8 cellular contexts compared by ENCODE assay signal in genomic region chr13:50910483-50910805, GRCh38. TPM values are rescaled to one million over a fixed set of nuclear protein-coding genes. Genes with fewer than 3 reads are reported as not detected.
DNase-seq lines count a peak whose midpoint lies in the region; ATAC-seq and TF ChIP-seq lines count a peak whose summit lies in the region.

No MANE protein-coding gene starts in this region.

- peak overlapping the region; percentile 81 for H3K4me3 Mint-ChIP-seq in chondrocyte (ENCODE audit: unreplicated experiment)

- peak overlapping the region; percentile 91 for H3K27ac Mint-ChIP-seq in chondrocyte (ENCODE audit: unreplicated experiment)

- ATAC-seq in left lobe of liver: peak; percentile 53

- TF ChIP-seq CTCF in chondrocyte (IDR thresholded peaks at IDR 0.05): no peak

- H3K36me3 ChIP-seq in H7 (replicated peaks; ENCODE audit: control insufficient read depth, insufficient read depth, low read length) (no peaks in the 10 kb centered on the region), NT2/D1 (ENCODE audit: insufficient read depth, insufficient read length, low read length) (no peaks in the 10 kb centered on the region)

- no peaks in the 10 kb centered on the region for H3K9me3 Mint-ChIP-seq in chondrocyte (ENCODE audit: low read depth)

- H3K27ac ChIP-seq in substantia nigra (ENCODE audit: low read depth, low read length, poor library complexity, severe bottlenecking): peak overlapping the region; percentile 82

- H3K27me3 ChIP-seq in H7 (ENCODE audit: control insufficient read depth, insufficient read depth, low read length): no peaks in the 10 kb centered on the region
- H3K27me3 ChIP-seq in NT2/D1 (ENCODE audit: insufficient read depth, insufficient read length): no peaks in the 10 kb centered on the region

- no peaks in the 10 kb centered on the region for H3K4me1 ChIP-seq in NT2/D1 (ENCODE audit: insufficient read depth, insufficient read length)

- peaks cover 40% of the 10 kb centered on the region for H3K4me1 Mint-ChIP-seq in chondrocyte (ENCODE audit: low read depth)

- H3K9me3 ChIP-seq in NT2/D1 (ENCODE audit: insufficient read depth, low read length): no peaks in the 10 kb centered on the region

- H3K4me3 ChIP-seq in H7 (ENCODE audit: insufficient read depth, low read depth, low read length): peak overlapping the region; percentile 78
- H3K4me3 ChIP-seq in NT2/D1 (ENCODE audit: insufficient read length, low read depth): peak overlapping the region; percentile 54

- DNase-seq in Caki2 (ENCODE audit: low read depth) (peak; percentile 51), H7 (peak; percentile 62), NT2/D1 (ENCODE audit: low read depth, low spot score) (no peak), chondrocyte (ENCODE audit: low spot score) (no peak), left lobe of liver (ENCODE audit: low spot score) (no peak), substantia nigra (lab: John Stamatoyannopoulos, UW) (peak in 14 of 49 donors; percentile 17 to 72 (median 46)), NCI-H2081 treated with DMSO at 0.1 percent for 48 hours (lab: John Stamatoyannopoulos, UW) (no peak), D341Med (ENCODE audit: low spot score) (no peak)

- H3K9ac ChIP-seq in NT2/D1 (ENCODE audit: insufficient read length, low read depth): peak overlapping the region; percentile 77

- in situ Hi-C loops in Caki2 (cut with HindIII; ENCODE audit: low pct_unique_long_range_greater_than_20kb, low sequenced_read_pairs): no loop called here

- H3K27me3 Mint-ChIP-seq in chondrocyte (ENCODE audit: low read depth): no peaks in the 10 kb centered on the region

- no peaks in the 10 kb centered on the region for H3K36me3 Mint-ChIP-seq in chondrocyte (ENCODE audit: low read depth)

RNA-seq across cellular contexts. Expression of gene RNASEH2B, which starts 0.9 kb away (rescaled TPM):
- 53.0 and 153 TPM in 2 replicates for total RNA-seq in Caki2 (2014; rRNA removed; shearing (Covaris generic); ENCODE audit: low replicate concordance)
- total RNA-seq in H7 (2014; rRNA removed; shearing (Covaris generic)): 40.9 and 47.3 TPM in 2 replicates
- 18.2 to 23.5 TPM (median 22.3 TPM) in 3 replicates for total RNA-seq in chondrocyte
- 6.8 TPM for total RNA-seq in left lobe of liver

Comparison
In these comparisons a context has a peak if more than half of its experiments do, and no peak if none do; other contexts are left out.
1. DNase-seq: peak in Caki2 (single experiment) and H7 (single experiment); none in NT2/D1 (single experiment), chondrocyte (single experiment), left lobe of liver (single experiment), NCI-H2081 treated with DMSO at 0.1 percent for 48 hours (single experiment) and D341Med (single experiment).